25 cellular contexts compared by ENCODE assay signal in genomic region chrX:11881485-11882170, GRCh38.
DNase-seq lines count a peak whose midpoint lies in the region; ATAC-seq, FAIRE-seq and TF ChIP-seq lines count a peak whose summit lies in the region.
"Had no signal": no experiment of that assay in that cellular context is flagged by ENCODE, and none has a peak within 500 bp of the region (broad histone marks: within the 10 kb centered on the region; RNA-seq: fewer than 3 reads in every experiment).

No MANE protein-coding gene starts in this region.

- DNase-seq in MG63 = peak; percentile 34
- DNase-seq in K562 (ENCODE audit: extremely low read depth in 1 of 4, low spot score in 3 of 4) = no peak
- peak; percentile 4 for DNase-seq in kidney tubule cell (ENCODE audit: low spot score)
- DNase-seq in small intestine = peak; percentile 74
- no peak for DNase-seq in sigmoid colon
- no peak for DNase-seq in NAMALWA (ENCODE audit: low spot score)
- no peak for DNase-seq in NCI-H2029 treated with DMSO at 0.1 percent for 48 hours (lab: John Stamatoyannopoulos, UW)
- DNase-seq: ACHN; CD4-positive, alpha-beta T cell; COR-L47; DMS 273 treated with DMSO at 0.1 percent for 48 hours; DMS79 treated with DMSO at 0.1 percent for 48 hours; NCI-H1048; NCI-H1417 treated with DMSO at 0.1 percent for 48 hours; NCI-H2029; NCI-H2171; NCI-H526 treated with DMSO at 0.1 percent for 48 hours; OCI-M1; SHP77 had no signal

- CTCF ChIA-PET in K562 (lab: Yijun Ruan, JAX; ENCODE audit: low intra/inter-chr PET ratio) = no interaction called here

- in situ Hi-C loops in K562 (cut with MboI) = no loop called here

- no peak overlapping the region for H3K9ac ChIP-seq in K562 (ENCODE audit: insufficient read depth in 1 of 2, low read depth in 2 of 2, low read length in 2 of 2)
- H3K9ac ChIP-seq: BLaER1, KMS-11 had no signal

- POLR2A ChIA-PET in K562 (lab: Yijun Ruan, JAX) = no interaction called here

- intact Hi-C loops in K562 (cut with micrococcal nuclease) = no loop called here
- intact Hi-C loops in sigmoid colon (cut with DNase I) = no loop called here

- no peaks in the 10 kb centered on the region for H3K79me2 ChIP-seq in K562 (ENCODE audit: control insufficient read depth, insufficient read depth, low read length)

- H3K4me1 ChIP-seq in K562 (replicated peaks in 1 of 2; ENCODE audit: control insufficient read depth in 2 of 2, insufficient read depth in 2 of 2, low read length in 2 of 2) (no peaks in the 10 kb centered on the region), small intestine (ENCODE audit: control insufficient read depth in 2 of 2, insufficient read depth in 1 of 2, low read depth in 1 of 2, low read length in 1 of 2) (no peaks in the 10 kb centered on the region), sigmoid colon (no peaks in the 10 kb centered on the region)
- H3K4me1 ChIP-seq: BLaER1, HAP-1 had no signal

- TF ChIP-seq CTCF in K562 (IDR thresholded peaks at IDR 0.05 in 2 of 3, conservative IDR thresholded peaks at IDR 0.05 in 1 of 3; ENCODE audit: insufficient read depth in 2 of 3, low read depth in 1 of 3, low read length in 3 of 3) = no peak
- TF ChIP-seq CTCF in sigmoid colon (IDR thresholded peaks at IDR 0.05) = no peak

- no TSS peak for BruUV-seq in K562 (replicated peaks; lab: Mats Ljungman, UMichigan)

- TF ChIP-seq POLR2A in K562 (conservative IDR thresholded peaks at IDR 0.05) (no peak), sigmoid colon (IDR thresholded peaks at IDR 0.05) (no peak)

- no peak overlapping the region for H3K27ac ChIP-seq in K562 (ENCODE audit: extremely low read depth, low read depth, low read length)
- no peak overlapping the region for H3K27ac ChIP-seq in small intestine (ENCODE audit: low read depth in 1 of 2, low read length in 1 of 2)
- H3K27ac ChIP-seq in sigmoid colon = no peak overlapping the region
- H3K27ac ChIP-seq: BLaER1, KMS-11 had no signal

- no peak overlapping the region for H2AFZ ChIP-seq in K562 (ENCODE audit: low read depth, low read length)
- H2AFZ ChIP-seq: GM23338 had no signal

- no peak for ATAC-seq in K562
- no peak for ATAC-seq in HG02870 (IDR thresholded peaks at IDR 0.05; ENCODE audit: unreplicated experiment)
- ATAC-seq: GM12878, GM23338 had no signal

- FAIRE-seq in K562 (lab: Jason Lieb, UNC) (no peak), small intestine (lab: Jason Lieb, UNC) (no peak)
- FAIRE-seq: GM12878 had no signal

- H3K27me3 ChIP-seq in MG63 (no peaks in the 10 kb centered on the region), K562 (ENCODE audit: control insufficient read depth in 2 of 2, insufficient read depth in 2 of 2, low read length in 2 of 2) (no peaks in the 10 kb centered on the region), small intestine (ENCODE audit: control insufficient read depth in 2 of 2, insufficient read depth in 2 of 2, low read length in 2 of 2) (no peaks in the 10 kb centered on the region), sigmoid colon (no peaks in the 10 kb centered on the region)

- no peaks in the 10 kb centered on the region for H4K20me1 ChIP-seq in K562 (replicated peaks; ENCODE audit: control insufficient read depth, insufficient read depth, low read length)
- H4K20me1 ChIP-seq: BLaER1 had no signal

- no peak overlapping the region for H3K4me2 ChIP-seq in K562 (ENCODE audit: insufficient read depth, low read length)
- H3K4me2 ChIP-seq: BLaER1, GM23338, KMS-11 had no signal

- H3K9me3 ChIP-seq in MG63 = no peaks in the 10 kb centered on the region
- no peaks in the 10 kb centered on the region for H3K9me3 ChIP-seq in K562 (replicated peaks; ENCODE audit: control insufficient read depth, insufficient read depth, low read depth, low read length)
- no peaks in the 10 kb centered on the region for H3K9me3 ChIP-seq in small intestine (ENCODE audit: control insufficient read depth, low read depth)
- no peaks in the 10 kb centered on the region for H3K9me3 ChIP-seq in sigmoid colon
- H3K9me3 ChIP-seq: BLaER1, HAP-1 had no signal

- H3K36me3 ChIP-seq in MG63 (no peaks in the 10 kb centered on the region), K562 (ENCODE audit: control insufficient read depth, insufficient read depth, low read length) (no peaks in the 10 kb centered on the region), small intestine (ENCODE audit: control insufficient read depth in 2 of 2, insufficient read depth in 2 of 2, low read length in 2 of 2) (no peaks in the 10 kb centered on the region), sigmoid colon (no peaks in the 10 kb centered on the region)
- H3K36me3 ChIP-seq: BLaER1, HAP-1 had no signal

- no peak overlapping the region for H3K4me3 ChIP-seq in MG63
- H3K4me3 ChIP-seq in K562 = no peak overlapping the region
- H3K4me3 ChIP-seq in small intestine (ENCODE audit: low read depth in 1 of 2, low read length in 2 of 2) = no peak overlapping the region
- H3K4me3 ChIP-seq in sigmoid colon = no peak overlapping the region
- H3K4me3 ChIP-seq: BLaER1, GM12878, GM23338, HAP-1 had no signal

- TF ChIP-seq RAD21 in K562 (CRISPR knock-in tag; conservative IDR thresholded peaks at IDR 0.05 in 1 of 2, IDR thresholded peaks at IDR 0.05 in 1 of 2) = no peak

- H3K9me1 ChIP-seq in K562 (ENCODE audit: control insufficient read depth, insufficient read depth, low read length) = no peaks in the 10 kb centered on the region

- WGBS in K562 (ENCODE audit: insufficient coverage, low coverage, missing lambda C conversion rate) = 0% methylated on average over 4 of the region's 4 CpGs
- WGBS in small intestine, 3 donors = 21 to 86% (median 35%) methylated on average over 4 of the region's 4 CpGs
- 21 to 66% methylated on average over 4 of the region's 4 CpGs for WGBS in sigmoid colon, 2 donors

- TF ChIP-seq EP300 in K562 (IDR thresholded peaks at IDR 0.05; ENCODE audit: low read length) (no peak), sigmoid colon (IDR thresholded peaks at IDR 0.05) (no peak)

TF ChIP-seq in K562, 482 proteins besides CTCF, POLR2A, EP300 and RAD21:
- TF ChIP-seq ZNF217 (CRISPR knock-in tag; IDR thresholded peaks at IDR 0.05) (no peak), RFX1 (IDR thresholded peaks at IDR 0.05) (peak; percentile 52)
TF ChIP-seq in K562: peak in this region for 1.

Comparison
In these comparisons a context has a peak if more than half of its experiments do, and no peak if none do; other contexts are left out.
1. DNase-seq: peak in MG63 (single experiment), kidney tubule cell (single experiment) and small intestine (single experiment); none in K562 (0 of 4), sigmoid colon (single experiment), NAMALWA (single experiment) and NCI-H2029 treated with DMSO at 0.1 percent for 48 hours (single experiment).